ENCODE assay signal across 17 cellular contexts in genomic region chr17:77045441-77046041, GRCh38.
DNase-seq lines count a peak whose midpoint lies in the region; ATAC-seq and TF ChIP-seq lines count a peak whose summit lies in the region.
"Had no signal": no experiment of that assay in that cellular context is flagged by ENCODE, and none has a peak within 500 bp of the region (broad histone marks: within the 10 kb centered on the region; RNA-seq: fewer than 3 reads in every experiment).

No MANE protein-coding gene starts in this region.

- H3K4me2 ChIP-seq in HCT116 (ENCODE audit: low read length): no peak overlapping the region

- H3K9me3 ChIP-seq in HCT116 (ENCODE audit: control insufficient read depth in 1 of 2, insufficient read depth in 1 of 2, low read depth in 1 of 2, low read length in 2 of 2) (no peaks in the 10 kb centered on the region), lower lobe of right lung (no peaks in the 10 kb centered on the region)

- H3K4me3 Mint-ChIP-seq in stimulated activated memory B cell treated with anti-CD40 and anti-IgM and Interleukin-4, amounts not matched to agents 10 μg/mL and 1 μg/mL and 100 μg/mL, for 72 hours: no peak overlapping the region
- H3K4me3 Mint-ChIP-seq: activated naive CD8-positive, alpha-beta T cell treated with anti-CD3 and anti-CD28 coated beads, Interleukin-2, amount 50 U/mL, for 24 hours; activated T-helper 17 cell treated with anti-CD3 and anti-CD28 coated beads, Interleukin-2, amount 50 U/mL, for 72 hours; naive thymus-derived CD4-positive, alpha-beta T cell; T-helper 1 cell treated with Interleukin-12 subunit alpha and Interleukin-12 subunit beta and Interleukin-4 antibody, amounts not matched to agents 30 μg/mL and 1 μg/mL, for 36 hours had no signal

- H3K36me3 Mint-ChIP-seq in stimulated activated memory B cell treated with anti-CD40 and anti-IgM and Interleukin-4, amounts not matched to agents 10 μg/mL and 1 μg/mL and 100 μg/mL, for 72 hours: no peaks in the 10 kb centered on the region
- H3K36me3 Mint-ChIP-seq: naive thymus-derived CD4-positive, alpha-beta T cell had no signal

- intact Hi-C loops in HCT116 (cut with micrococcal nuclease) (no loop called here), lower lobe of right lung (cut with DNase I) (no loop called here)

- no peak overlapping the region for H3K9ac ChIP-seq in HCT116 (ENCODE audit: low read length)

- TF ChIP-seq CTCF in HCT116 (IDR thresholded peaks at IDR 0.05 in 2 of 3, conservative IDR thresholded peaks at IDR 0.05 in 1 of 3; ENCODE audit: borderline replicate concordance in 1 of 3, insufficient read depth in 1 of 3, low read depth in 2 of 3, low read length in 2 of 3) (no peak), foreskin fibroblast (IDR thresholded peaks at IDR 0.05; ENCODE audit: low read depth, low read length) (no peak), lower lobe of right lung (IDR thresholded peaks at IDR 0.05) (no peak)

- H2AFZ ChIP-seq in ACC112 (ENCODE audit: low read length, unreplicated experiment) (peak overlapping the region; percentile 25), HCT116 (ENCODE audit: low read depth, low read length, poor library complexity, severe bottlenecking) (no peak overlapping the region)

- no peaks in the 10 kb centered on the region for H3K9me2 ChIP-seq in HCT116 (ENCODE audit: insufficient read depth)

- no peak overlapping the region for H3K27ac Mint-ChIP-seq in stimulated activated memory B cell treated with anti-CD40 and anti-IgM and Interleukin-4, amounts not matched to agents 10 μg/mL and 1 μg/mL and 100 μg/mL, for 72 hours
- H3K27ac Mint-ChIP-seq: activated naive CD8-positive, alpha-beta T cell treated with anti-CD3 and anti-CD28 coated beads, Interleukin-2, amount 50 U/mL, for 24 hours; activated T-helper 17 cell treated with anti-CD3 and anti-CD28 coated beads, Interleukin-2, amount 50 U/mL, for 72 hours; naive thymus-derived CD4-positive, alpha-beta T cell; T-helper 1 cell treated with Interleukin-12 subunit alpha and Interleukin-12 subunit beta and Interleukin-4 antibody, amounts not matched to agents 30 μg/mL and 1 μg/mL, for 36 hours had no signal

- no peaks in the 10 kb centered on the region for H3K9me3 Mint-ChIP-seq in stimulated activated memory B cell treated with anti-CD40 and anti-IgM and Interleukin-4, amounts not matched to agents 10 μg/mL and 1 μg/mL and 100 μg/mL, for 72 hours
- H3K9me3 Mint-ChIP-seq: activated naive CD8-positive, alpha-beta T cell treated with anti-CD3 and anti-CD28 coated beads, Interleukin-2, amount 50 U/mL, for 24 hours; activated T-helper 17 cell treated with anti-CD3 and anti-CD28 coated beads, Interleukin-2, amount 50 U/mL, for 72 hours; naive thymus-derived CD4-positive, alpha-beta T cell; T-helper 1 cell treated with Interleukin-12 subunit alpha and Interleukin-12 subunit beta and Interleukin-4 antibody, amounts not matched to agents 30 μg/mL and 1 μg/mL, for 36 hours had no signal

- H3K27me3 ChIP-seq in ACC112 (ENCODE audit: insufficient read depth, low read length) (peaks cover 22% of the 10 kb centered on the region), HCT116 (ENCODE audit: insufficient read depth, low read length) (no peaks in the 10 kb centered on the region), lower lobe of right lung (ENCODE audit: low read depth) (peaks cover 2% of the 10 kb centered on the region)

- no peaks in the 10 kb centered on the region for H3K4me1 Mint-ChIP-seq in stimulated activated memory B cell treated with anti-CD40 and anti-IgM and Interleukin-4, amounts not matched to agents 10 μg/mL and 1 μg/mL and 100 μg/mL, for 72 hours
- H3K4me1 Mint-ChIP-seq: activated naive CD8-positive, alpha-beta T cell treated with anti-CD3 and anti-CD28 coated beads, Interleukin-2, amount 50 U/mL, for 24 hours; activated T-helper 17 cell treated with anti-CD3 and anti-CD28 coated beads, Interleukin-2, amount 50 U/mL, for 72 hours; naive thymus-derived CD4-positive, alpha-beta T cell had no signal

- H3K4me1 ChIP-seq in ACC112 (ENCODE audit: control insufficient read depth, insufficient read depth, low read length, unreplicated experiment) (peaks cover 7% of the 10 kb centered on the region), HCT116 (ENCODE audit: control insufficient read depth in 1 of 2, insufficient read depth in 2 of 2, low read length in 2 of 2) (peaks cover 0 to 5% of the 10 kb centered on the region in 2 experiments; a peak in 2 of 4 replicates), lower lobe of right lung (no peaks in the 10 kb centered on the region)

- H4K20me1 ChIP-seq in HCT116 (ENCODE audit: insufficient read depth): no peaks in the 10 kb centered on the region

- no peaks in the 10 kb centered on the region for H3K36me3 ChIP-seq in ACC112 (ENCODE audit: insufficient read depth, low read length)
- no peaks in the 10 kb centered on the region for H3K36me3 ChIP-seq in HCT116 (ENCODE audit: control insufficient read depth in 1 of 2, insufficient read depth in 2 of 2, low read length in 2 of 2)
- no peaks in the 10 kb centered on the region for H3K36me3 ChIP-seq in lower lobe of right lung

- H3K27ac ChIP-seq in ACC112 (ENCODE audit: low read depth, low read length) (no peak overlapping the region), HCT116 (ENCODE audit: low read depth, low read length) (no peak overlapping the region), lower lobe of right lung (no peak overlapping the region)

- CTCF ChIA-PET in HCT116 (lab: Charles Lee): interaction anchor here (1.4 to 4.7 kb wide), 2 partner anchors 11 to 13 kb away, joined by 4 to 51 read pairs; no protein-coding TSS in a partner anchor

- peak; percentile 32 for ATAC-seq in HCT116
- no peak for ATAC-seq in lower lobe of right lung
- no peak for ATAC-seq in stimulated activated memory B cell treated with anti-CD40 and anti-IgM and Interleukin-4, amounts not matched to agents 10 μg/mL and 1 μg/mL and 100 μg/mL, for 72 hours
- ATAC-seq: activated naive CD8-positive, alpha-beta T cell treated with anti-CD3 and anti-CD28 coated beads, Interleukin-2, amount 50 U/mL, for 24 hours; activated T-helper 17 cell treated with anti-CD3 and anti-CD28 coated beads, Interleukin-2, amount 50 U/mL, for 72 hours; naive thymus-derived CD4-positive, alpha-beta T cell had no signal

- H3K79me2 ChIP-seq in ACC112 (ENCODE audit: control insufficient read depth, insufficient read depth, low read length, unreplicated experiment) (no peaks in the 10 kb centered on the region), HCT116 (ENCODE audit: insufficient read depth, low read length) (no peaks in the 10 kb centered on the region)

- H3K4me3 ChIP-seq in ACC112 (ENCODE audit: low read depth, low read length) (no peak overlapping the region), HCT116 (replicated peaks in 1 of 2; ENCODE audit: low read depth in 1 of 2, low read length in 2 of 2) (no peak overlapping the region), foreskin fibroblast (ENCODE audit: low read depth in 1 of 2, low read length in 2 of 2) (no peak overlapping the region), lower lobe of right lung (no peak overlapping the region)

- H3K27me3 Mint-ChIP-seq in stimulated activated memory B cell treated with anti-CD40 and anti-IgM and Interleukin-4, amounts not matched to agents 10 μg/mL and 1 μg/mL and 100 μg/mL, for 72 hours: peaks cover 30% of the 10 kb centered on the region
- H3K27me3 Mint-ChIP-seq: activated naive CD8-positive, alpha-beta T cell treated with anti-CD3 and anti-CD28 coated beads, Interleukin-2, amount 50 U/mL, for 24 hours; activated T-helper 17 cell treated with anti-CD3 and anti-CD28 coated beads, Interleukin-2, amount 50 U/mL, for 72 hours had no signal

- no TSS peak for BruUV-seq in HCT116 (replicated peaks; lab: Mats Ljungman, UMichigan)

- DNase-seq in HCT116 (ENCODE audit: low read depth, low spot score) (no peak), T1000 (lab: John Stamatoyannopoulos, UW) (peak; percentile 44), foreskin fibroblast (peak; percentile 26 to 38), lower lobe of right lung (no peak), retina (no peak), HT-29 (ENCODE audit: low spot score) (no peak)
- DNase-seq: activated naive CD8-positive, alpha-beta T cell treated with anti-CD3 and anti-CD28 coated beads, Interleukin-2, amount 50 U/mL, for 24 hours; COR-L47; GDM1; KBM-7; naive thymus-derived CD4-positive, alpha-beta T cell; NCI-H1105; stimulated activated naive CD4-positive, alpha-beta T cell treated with Interleukin-2 at 50 U/mL for 16 hours had no signal

- RAD21 ChIA-PET in HCT116 (lab: Charles Lee; ENCODE audit: low non-redundant PET in 1 of 2, low total read pairs in 2 of 2, uncharacterized antibody in 2 of 2, unreplicated experiment in 2 of 2): no interaction called here

- POLR2A ChIA-PET in HCT116 (lab: Charles Lee): no interaction called here

- no peak for TF ChIP-seq POLR2A in HCT116 (IDR thresholded peaks at IDR 0.05; ENCODE audit: borderline replicate concordance, extremely low read depth, insufficient read depth, insufficient read length)

- TF ChIP-seq RAD21 in HCT116 (IDR thresholded peaks at IDR 0.05; ENCODE audit: low read depth): no peak

TF ChIP-seq in HCT116, 20 proteins besides CTCF, POLR2A, EP300 and RAD21:
- TF ChIP-seq SIN3A (IDR thresholded peaks at IDR 0.05; ENCODE audit: low read depth) (no peak), SP1 (IDR thresholded peaks at IDR 0.05; ENCODE audit: low read depth) (no peak), SRF (IDR thresholded peaks at IDR 0.05; ENCODE audit: low read depth) (no peak), JUND (IDR thresholded peaks at IDR 0.05) (no peak), YY1 (IDR thresholded peaks at IDR 0.05; ENCODE audit: extremely low read depth, insufficient replicate concordance, low read depth, low read length) (no peak)

Comparison
In these comparisons a context has a peak if more than half of its experiments do, and no peak if none do; other contexts are left out.
1. DNase-seq: peak in T1000 (single experiment) and foreskin fibroblast (2 of 2); none in HCT116 (single experiment), lower lobe of right lung (single experiment), retina (single experiment) and HT-29 (single experiment).